1 cellular context compared by ENCODE assay signal in genomic region chr16:2167081-2167638, GRCh38.
TF ChIP-seq lines count a peak whose summit lies in the region.

No MANE protein-coding gene starts in this region.

TF ChIP-seq in HepG2, 621 proteins besides CTCF, POLR2A, EP300 and RAD21:
- TF ChIP-seq RXRA (CRISPR knock-in tag; IDR thresholded peaks at IDR 0.05) (no peak), RBFOX2 (IDR thresholded peaks at IDR 0.05; ENCODE audit: low read depth, low read length) (peak; percentile 45; the same call in 1 of the 2 replicates)
